In the genomic region with DNA sequence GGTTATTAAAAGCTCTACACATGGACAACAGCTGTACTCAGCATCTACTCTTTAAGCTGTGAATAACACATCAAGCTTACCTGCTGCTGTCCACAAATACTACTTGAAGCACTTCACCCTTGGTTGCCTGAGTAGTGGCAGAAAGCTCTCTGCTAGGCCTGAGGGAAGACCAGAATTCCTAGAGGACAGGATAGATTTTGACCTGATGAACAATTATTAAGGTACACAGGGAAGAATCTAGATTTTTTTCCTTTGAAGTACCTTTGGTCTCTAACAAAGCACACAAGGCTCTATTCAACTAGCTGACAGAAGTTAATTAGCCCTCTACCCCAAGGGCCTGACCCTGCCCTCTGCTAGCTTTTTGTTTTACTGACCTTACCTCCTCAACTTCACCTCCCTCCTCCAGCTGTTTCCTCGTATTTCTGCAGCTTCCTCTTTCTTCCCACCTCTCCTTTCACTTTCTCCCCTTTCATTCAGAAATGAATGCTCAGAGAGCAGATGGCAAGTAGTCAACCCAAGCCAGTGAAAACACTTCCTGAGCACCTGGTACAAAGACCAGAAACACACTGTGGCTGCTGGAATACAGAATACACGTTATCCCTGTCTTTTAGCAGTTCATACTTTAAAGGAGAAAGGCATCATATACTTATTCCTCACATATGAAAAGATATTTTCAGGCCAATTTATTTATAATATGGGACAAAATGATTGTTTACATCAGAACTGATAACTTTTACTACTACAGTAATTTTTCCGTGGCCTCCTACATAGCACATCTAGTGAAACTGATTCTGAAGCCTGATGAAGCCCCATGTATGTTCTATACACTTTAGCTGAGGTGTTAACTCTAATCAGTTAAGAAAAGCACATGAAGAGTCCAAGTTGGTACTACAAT, we compare ENCODE assay signal across 8 cellular contexts. TPM values are rescaled to one million over a fixed set of nuclear protein-coding genes. Genes with fewer than 3 reads are reported as not detected.
A peak's percentile ranks its signal among the peaks of the same experiment; 100 is the strongest.
DNase-seq lines count a peak whose midpoint lies in the region; ATAC-seq and TF ChIP-seq lines count a peak whose summit lies in the region.

No MANE protein-coding gene starts in this region.

- CTCF ChIA-PET in activated naive CD4-positive, alpha-beta T cell treated with anti-CD3 and anti-CD28 coated beads for 36 hours (lab: Charles Lee) = interaction anchor here (0.5 to 4.7 kb wide), 6 partner anchors 53 to 160 kb away, joined by 3 to 43 read pairs (median 4); no protein-coding TSS in a partner anchor
- CTCF ChIA-PET in PC-3 (lab: Charles Lee) = no interaction called here

- TF ChIP-seq EP300 in suprapubic skin (IDR thresholded peaks at IDR 0.05) = no peak

- H3K27ac Mint-ChIP-seq in activated naive CD4-positive, alpha-beta T cell treated with anti-CD3 and anti-CD28 coated beads for 36 hours = peak overlapping the region; percentile 44
- peak overlapping the region; percentile 7 for H3K27ac Mint-ChIP-seq in central memory CD8-positive, alpha-beta T cell (ENCODE audit: low read depth)
- peak overlapping the region; percentile 5 for H3K27ac Mint-ChIP-seq in stimulated activated memory B cell treated with anti-CD40 and anti-IgM and Interleukin-4, amounts not matched to agents 10 μg/mL and 1 μg/mL and 100 μg/mL, for 72 hours

- no peak overlapping the region for H3K27ac ChIP-seq in suprapubic skin
- no peak overlapping the region for H3K27ac ChIP-seq in PC-3 (ENCODE audit: low read length)

- TF ChIP-seq CTCF in suprapubic skin (IDR thresholded peaks at IDR 0.05) (no peak), PC-3 (conservative IDR thresholded peaks at IDR 0.05; ENCODE audit: low read depth, low read length) (no peak)

- H3K4me1 Mint-ChIP-seq in activated naive CD4-positive, alpha-beta T cell treated with anti-CD3 and anti-CD28 coated beads for 36 hours (ENCODE audit: low read depth) = peaks cover 61% of the 10 kb centered on the region
- peaks cover 35% of the 10 kb centered on the region for H3K4me1 Mint-ChIP-seq in central memory CD8-positive, alpha-beta T cell
- H3K4me1 Mint-ChIP-seq in stimulated activated memory B cell treated with anti-CD40 and anti-IgM and Interleukin-4, amounts not matched to agents 10 μg/mL and 1 μg/mL and 100 μg/mL, for 72 hours = peaks cover 29% of the 10 kb centered on the region

- no TSS peak for BruUV-seq in PC-3 (replicated peaks; lab: Mats Ljungman, UMichigan)

- DNase-seq in activated naive CD4-positive, alpha-beta T cell treated with anti-CD3 and anti-CD28 coated beads for 36 hours = no peak
- no peak for DNase-seq in activated naive CD4-positive, alpha-beta T cell treated with anti-CD3 and anti-CD28 coated beads, Interleukin-2, amount 50 U/mL, for 16 hours
- DNase-seq in NCI-H510A treated with DMSO at 0.1 percent for 48 hours (lab: John Stamatoyannopoulos, UW) (peak; percentile 94), MG63 (no peak), suprapubic skin (ENCODE audit: low spot score in 2 of 2) (no peak), PC-3 (no peak)
- no peak for DNase-seq in central memory CD8-positive, alpha-beta T cell (ENCODE audit: low spot score in 2 of 2)

- H3K27me3 ChIP-seq in MG63 = no peaks in the 10 kb centered on the region
- no peaks in the 10 kb centered on the region for H3K27me3 ChIP-seq in suprapubic skin
- H3K27me3 ChIP-seq in PC-3 (ENCODE audit: low read length) = no peaks in the 10 kb centered on the region

- POLR2A ChIA-PET in PC-3 (lab: Charles Lee; ENCODE audit: unreplicated experiment) = no interaction called here

- H3K36me3 Mint-ChIP-seq in activated naive CD4-positive, alpha-beta T cell treated with anti-CD3 and anti-CD28 coated beads for 36 hours (ENCODE audit: low read depth) = peaks cover 17% of the 10 kb centered on the region
- H3K36me3 Mint-ChIP-seq in central memory CD8-positive, alpha-beta T cell (ENCODE audit: insufficient read depth) = peaks cover 12% of the 10 kb centered on the region
- H3K36me3 Mint-ChIP-seq in stimulated activated memory B cell treated with anti-CD40 and anti-IgM and Interleukin-4, amounts not matched to agents 10 μg/mL and 1 μg/mL and 100 μg/mL, for 72 hours = peaks cover 6% of the 10 kb centered on the region

- H3F3A ChIP-seq in PC-3 (ENCODE audit: low read length, unreplicated experiment) = peaks cover 39% of the 10 kb centered on the region

- ATAC-seq in central memory CD8-positive, alpha-beta T cell (replicated peaks; ENCODE audit: extremely low read depth, poor library complexity, severe bottlenecking) = no peak
- ATAC-seq in stimulated activated memory B cell treated with anti-CD40 and anti-IgM and Interleukin-4, amounts not matched to agents 10 μg/mL and 1 μg/mL and 100 μg/mL, for 72 hours = peak; percentile 64
- ATAC-seq in PC-3 = no peak

- H3K9me3 ChIP-seq in MG63 (no peaks in the 10 kb centered on the region), suprapubic skin (no peaks in the 10 kb centered on the region), PC-3 (ENCODE audit: low read length) (no peaks in the 10 kb centered on the region)

- no peak overlapping the region for H3K9ac ChIP-seq in PC-3 (ENCODE audit: low read length)

- no peaks in the 10 kb centered on the region for H3K9me3 Mint-ChIP-seq in activated naive CD4-positive, alpha-beta T cell treated with anti-CD3 and anti-CD28 coated beads for 36 hours
- H3K9me3 Mint-ChIP-seq in central memory CD8-positive, alpha-beta T cell = no peaks in the 10 kb centered on the region
- H3K9me3 Mint-ChIP-seq in stimulated activated memory B cell treated with anti-CD40 and anti-IgM and Interleukin-4, amounts not matched to agents 10 μg/mL and 1 μg/mL and 100 μg/mL, for 72 hours = no peaks in the 10 kb centered on the region

- peaks cover 38% of the 10 kb centered on the region for H3K36me3 ChIP-seq in MG63
- peaks cover 5% of the 10 kb centered on the region for H3K36me3 ChIP-seq in suprapubic skin
- H3K36me3 ChIP-seq in PC-3 (ENCODE audit: low read depth, low read length) = peaks cover 17% of the 10 kb centered on the region

- no peaks in the 10 kb centered on the region for H4K20me1 ChIP-seq in PC-3 (ENCODE audit: low read length)

- H3K4me3 Mint-ChIP-seq in activated naive CD4-positive, alpha-beta T cell treated with anti-CD3 and anti-CD28 coated beads for 36 hours = no peak overlapping the region
- H3K4me3 Mint-ChIP-seq in central memory CD8-positive, alpha-beta T cell = no peak overlapping the region
- no peak overlapping the region for H3K4me3 Mint-ChIP-seq in stimulated activated memory B cell treated with anti-CD40 and anti-IgM and Interleukin-4, amounts not matched to agents 10 μg/mL and 1 μg/mL and 100 μg/mL, for 72 hours

- H3K4me2 ChIP-seq in PC-3 (ENCODE audit: low read length) = no peak overlapping the region

- intact Hi-C loops in activated naive CD4-positive, alpha-beta T cell treated with anti-CD3 and anti-CD28 coated beads for 36 hours (cut with micrococcal nuclease) = no loop called here
- intact Hi-C loops in PC-3 (cut with micrococcal nuclease) = loop anchor here (2.0 kb wide), 2 partner anchors 45 to 101 kb away; no protein-coding TSS in a partner anchor

- no peaks in the 10 kb centered on the region for H3K79me2 ChIP-seq in PC-3 (ENCODE audit: low read length)

- no peaks in the 10 kb centered on the region for H3K27me3 Mint-ChIP-seq in activated naive CD4-positive, alpha-beta T cell treated with anti-CD3 and anti-CD28 coated beads for 36 hours (ENCODE audit: low read depth)
- H3K27me3 Mint-ChIP-seq in central memory CD8-positive, alpha-beta T cell = no peaks in the 10 kb centered on the region
- no peaks in the 10 kb centered on the region for H3K27me3 Mint-ChIP-seq in stimulated activated memory B cell treated with anti-CD40 and anti-IgM and Interleukin-4, amounts not matched to agents 10 μg/mL and 1 μg/mL and 100 μg/mL, for 72 hours

- peaks cover 28% of the 10 kb centered on the region for H3K4me1 ChIP-seq in suprapubic skin
- peaks cover 9% of the 10 kb centered on the region; the same call in 1 of the 2 replicates for H3K4me1 ChIP-seq in PC-3 (ENCODE audit: insufficient read depth, low read length)

- H3K4me3 ChIP-seq in MG63 (no peak overlapping the region), suprapubic skin (no peak overlapping the region), PC-3 (ENCODE audit: low read length) (no peak overlapping the region)

- 38% methylated on average over 3 of the region's 3 CpGs for WGBS in suprapubic skin

- no peak overlapping the region for H2AFZ ChIP-seq in PC-3 (ENCODE audit: low read length)

- no peak for TF ChIP-seq POLR2A in suprapubic skin (IDR thresholded peaks at IDR 0.05)

- no peaks in the 10 kb centered on the region for H3K9me2 ChIP-seq in PC-3 (replicated peaks; ENCODE audit: low read length)

RNA-seq across cellular contexts. Expression of a gene that starts 5.7 kb away (rescaled TPM):
- 10 to 100 TPM; 21.7 to 22.0 TPM for total RNA-seq in activated naive CD4-positive, alpha-beta T cell treated with anti-CD3 and anti-CD28 coated beads for 36 hours
- 30.6 and 54.3 TPM in 2 replicates for total RNA-seq in MG63 (2014; rRNA removed; shearing (Covaris generic); ENCODE audit: low replicate concordance)
- 10 to 100 TPM; 45.3 to 76.0 (median 63.7) TPM for total RNA-seq in suprapubic skin
- 70.1 and 78.1 TPM in 2 replicates for total RNA-seq in PC-3 (2014; rRNA removed)

RNA-seq across cellular contexts. Expression of a gene that starts 13.3 kb away (rescaled TPM):
- 100 to 1,000 TPM; 248 to 257 TPM for total RNA-seq in activated naive CD4-positive, alpha-beta T cell treated with anti-CD3 and anti-CD28 coated beads for 36 hours
- 402 and 601 TPM in 2 replicates for total RNA-seq in MG63 (2014; rRNA removed; shearing (Covaris generic); ENCODE audit: low replicate concordance)
- total RNA-seq in suprapubic skin = 100 to 1,000 TPM; 108 to 172 (median 125) TPM
- total RNA-seq in PC-3 (2014; rRNA removed) = 325 and 342 TPM in 2 replicates

RNA-seq across cellular contexts. Expression of a gene that starts 38.5 kb away (rescaled TPM):
- total RNA-seq in activated naive CD4-positive, alpha-beta T cell treated with anti-CD3 and anti-CD28 coated beads for 36 hours = under 1 TPM; 0.47 to 0.69 TPM
- total RNA-seq in MG63 (2014; rRNA removed; shearing (Covaris generic); ENCODE audit: low replicate concordance) = 3.0 and 10.2 TPM in 2 replicates
- total RNA-seq in suprapubic skin = 10 to 100 TPM in 2 of 4 donors, 1 to 10 TPM in 2; 5.1 to 34.2 (median 12.8) TPM
- 31.6 and 53.4 TPM in 2 replicates for total RNA-seq in PC-3 (2014; rRNA removed)
